Comparison of ENCODE assay signal across 2 cellular contexts in the genomic region with DNA sequence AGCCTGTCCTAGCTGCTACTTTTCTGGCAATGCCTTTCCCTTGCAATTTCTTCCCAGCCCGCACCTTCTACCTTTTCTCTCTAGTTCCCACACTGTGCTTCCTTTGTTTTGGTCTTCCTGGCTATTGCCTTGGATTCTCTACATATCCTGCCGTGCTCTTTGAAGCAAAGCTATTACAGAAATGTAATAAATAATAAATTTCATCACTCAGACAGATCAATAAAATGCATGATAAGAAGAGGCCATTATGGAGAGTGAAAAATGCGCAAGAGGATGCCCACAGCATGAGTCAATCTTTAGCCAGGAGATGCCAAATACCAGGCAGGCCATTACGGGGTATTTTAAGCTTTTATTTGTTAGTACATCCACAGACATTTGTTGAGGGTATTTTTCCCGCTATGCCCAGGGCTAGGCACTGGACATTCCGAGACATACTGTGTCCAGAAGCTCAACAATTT.
TF ChIP-seq lines count a peak whose summit lies in the region.

No MANE protein-coding gene starts in this region.

TF ChIP-seq in GM23338, 12 proteins besides CTCF, POLR2A, EP300 and RAD21 (continued from another document):
- TF ChIP-seq, protein P1, sequence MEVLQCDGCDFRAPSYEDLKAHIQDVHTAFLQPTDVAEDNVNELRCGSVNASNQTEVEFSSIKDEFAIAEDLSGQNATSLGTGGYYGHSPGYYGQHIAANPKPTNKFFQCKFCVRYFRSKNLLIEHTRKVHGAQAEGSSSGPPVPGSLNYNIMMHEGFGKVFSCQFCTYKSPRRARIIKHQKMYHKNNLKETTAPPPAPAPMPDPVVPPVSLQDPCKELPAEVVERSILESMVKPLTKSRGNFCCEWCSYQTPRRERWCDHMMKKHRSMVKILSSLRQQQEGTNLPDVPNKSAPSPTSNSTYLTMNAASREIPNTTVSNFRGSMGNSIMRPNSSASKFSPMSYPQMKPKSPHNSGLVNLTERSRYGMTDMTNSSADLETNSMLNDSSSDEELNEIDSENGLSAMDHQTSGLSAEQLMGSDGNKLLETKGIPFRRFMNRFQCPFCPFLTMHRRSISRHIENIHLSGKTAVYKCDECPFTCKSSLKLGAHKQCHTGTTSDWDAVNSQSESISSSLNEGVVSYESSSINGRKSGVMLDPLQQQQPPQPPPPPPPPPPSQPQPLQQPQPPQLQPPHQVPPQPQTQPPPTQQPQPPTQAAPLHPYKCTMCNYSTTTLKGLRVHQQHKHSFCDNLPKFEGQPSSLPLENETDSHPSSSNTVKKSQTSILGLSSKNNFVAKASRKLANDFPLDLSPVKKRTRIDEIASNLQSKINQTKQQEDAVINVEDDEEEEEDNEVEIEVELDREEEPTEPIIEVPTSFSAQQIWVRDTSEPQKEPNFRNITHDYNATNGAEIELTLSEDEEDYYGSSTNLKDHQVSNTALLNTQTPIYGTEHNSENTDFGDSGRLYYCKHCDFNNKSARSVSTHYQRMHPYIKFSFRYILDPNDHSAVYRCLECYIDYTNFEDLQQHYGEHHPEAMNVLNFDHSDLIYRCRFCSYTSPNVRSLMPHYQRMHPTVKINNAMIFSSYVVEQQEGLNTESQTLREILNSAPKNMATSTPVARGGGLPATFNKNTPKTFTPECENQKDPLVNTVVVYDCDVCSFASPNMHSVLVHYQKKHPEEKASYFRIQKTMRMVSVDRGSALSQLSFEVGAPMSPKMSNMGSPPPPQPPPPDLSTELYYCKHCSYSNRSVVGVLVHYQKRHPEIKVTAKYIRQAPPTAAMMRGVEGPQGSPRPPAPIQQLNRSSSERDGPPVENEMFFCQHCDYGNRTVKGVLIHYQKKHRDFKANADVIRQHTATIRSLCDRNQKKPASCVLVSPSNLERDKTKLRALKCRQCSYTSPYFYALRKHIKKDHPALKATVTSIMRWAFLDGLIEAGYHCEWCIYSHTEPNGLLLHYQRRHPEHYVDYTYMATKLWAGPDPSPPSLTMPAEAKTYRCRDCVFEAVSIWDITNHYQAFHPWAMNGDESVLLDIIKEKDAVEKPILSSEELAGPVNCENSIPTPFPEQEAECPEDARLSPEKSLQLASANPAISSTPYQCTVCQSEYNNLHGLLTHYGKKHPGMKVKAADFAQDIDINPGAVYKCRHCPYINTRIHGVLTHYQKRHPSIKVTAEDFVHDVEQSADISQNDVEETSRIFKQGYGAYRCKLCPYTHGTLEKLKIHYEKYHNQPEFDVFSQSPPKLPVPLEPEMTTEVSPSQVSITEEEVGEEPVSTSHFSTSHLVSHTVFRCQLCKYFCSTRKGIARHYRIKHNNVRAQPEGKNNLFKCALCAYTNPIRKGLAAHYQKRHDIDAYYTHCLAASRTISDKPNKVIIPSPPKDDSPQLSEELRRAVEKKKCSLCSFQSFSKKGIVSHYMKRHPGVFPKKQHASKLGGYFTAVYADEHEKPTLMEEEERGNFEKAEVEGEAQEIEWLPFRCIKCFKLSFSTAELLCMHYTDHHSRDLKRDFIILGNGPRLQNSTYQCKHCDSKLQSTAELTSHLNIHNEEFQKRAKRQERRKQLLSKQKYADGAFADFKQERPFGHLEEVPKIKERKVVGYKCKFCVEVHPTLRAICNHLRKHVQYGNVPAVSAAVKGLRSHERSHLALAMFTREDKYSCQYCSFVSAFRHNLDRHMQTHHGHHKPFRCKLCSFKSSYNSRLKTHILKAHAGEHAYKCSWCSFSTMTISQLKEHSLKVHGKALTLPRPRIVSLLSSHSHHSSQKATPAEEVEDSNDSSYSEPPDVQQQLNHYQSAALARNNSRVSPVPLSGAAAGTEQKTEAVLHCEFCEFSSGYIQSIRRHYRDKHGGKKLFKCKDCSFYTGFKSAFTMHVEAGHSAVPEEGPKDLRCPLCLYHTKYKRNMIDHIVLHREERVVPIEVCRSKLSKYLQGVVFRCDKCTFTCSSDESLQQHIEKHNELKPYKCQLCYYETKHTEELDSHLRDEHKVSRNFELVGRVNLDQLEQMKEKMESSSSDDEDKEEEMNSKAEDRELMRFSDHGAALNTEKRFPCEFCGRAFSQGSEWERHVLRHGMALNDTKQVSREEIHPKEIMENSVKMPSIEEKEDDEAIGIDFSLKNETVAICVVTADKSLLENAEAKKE (CRISPR knock-in tag; IDR thresholded peaks at IDR 0.05): no peak
- TF ChIP-seq EZH2phosphoT487 (IDR thresholded peaks at IDR 0.05; ENCODE audit: unreplicated experiment) (no peak), JUNB (IDR thresholded peaks at IDR 0.05; ENCODE audit: unreplicated experiment) (no peak), EZH2 (IDR thresholded peaks at IDR 0.05; ENCODE audit: low read depth, unreplicated experiment) (no peak), ZNF331 (CRISPR knock-in tag; IDR thresholded peaks at IDR 0.05; ENCODE audit: low read depth) (no peak), CREB1 (CRISPR knock-in tag; IDR thresholded peaks at IDR 0.05; ENCODE audit: low read depth) (no peak)
- TF ChIP-seq, protein P2, sequence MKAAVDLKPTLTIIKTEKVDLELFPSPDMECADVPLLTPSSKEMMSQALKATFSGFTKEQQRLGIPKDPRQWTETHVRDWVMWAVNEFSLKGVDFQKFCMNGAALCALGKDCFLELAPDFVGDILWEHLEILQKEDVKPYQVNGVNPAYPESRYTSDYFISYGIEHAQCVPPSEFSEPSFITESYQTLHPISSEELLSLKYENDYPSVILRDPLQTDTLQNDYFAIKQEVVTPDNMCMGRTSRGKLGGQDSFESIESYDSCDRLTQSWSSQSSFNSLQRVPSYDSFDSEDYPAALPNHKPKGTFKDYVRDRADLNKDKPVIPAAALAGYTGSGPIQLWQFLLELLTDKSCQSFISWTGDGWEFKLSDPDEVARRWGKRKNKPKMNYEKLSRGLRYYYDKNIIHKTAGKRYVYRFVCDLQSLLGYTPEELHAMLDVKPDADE (IDR thresholded peaks at IDR 0.05): no peak
- TF ChIP-seq, protein P3, sequence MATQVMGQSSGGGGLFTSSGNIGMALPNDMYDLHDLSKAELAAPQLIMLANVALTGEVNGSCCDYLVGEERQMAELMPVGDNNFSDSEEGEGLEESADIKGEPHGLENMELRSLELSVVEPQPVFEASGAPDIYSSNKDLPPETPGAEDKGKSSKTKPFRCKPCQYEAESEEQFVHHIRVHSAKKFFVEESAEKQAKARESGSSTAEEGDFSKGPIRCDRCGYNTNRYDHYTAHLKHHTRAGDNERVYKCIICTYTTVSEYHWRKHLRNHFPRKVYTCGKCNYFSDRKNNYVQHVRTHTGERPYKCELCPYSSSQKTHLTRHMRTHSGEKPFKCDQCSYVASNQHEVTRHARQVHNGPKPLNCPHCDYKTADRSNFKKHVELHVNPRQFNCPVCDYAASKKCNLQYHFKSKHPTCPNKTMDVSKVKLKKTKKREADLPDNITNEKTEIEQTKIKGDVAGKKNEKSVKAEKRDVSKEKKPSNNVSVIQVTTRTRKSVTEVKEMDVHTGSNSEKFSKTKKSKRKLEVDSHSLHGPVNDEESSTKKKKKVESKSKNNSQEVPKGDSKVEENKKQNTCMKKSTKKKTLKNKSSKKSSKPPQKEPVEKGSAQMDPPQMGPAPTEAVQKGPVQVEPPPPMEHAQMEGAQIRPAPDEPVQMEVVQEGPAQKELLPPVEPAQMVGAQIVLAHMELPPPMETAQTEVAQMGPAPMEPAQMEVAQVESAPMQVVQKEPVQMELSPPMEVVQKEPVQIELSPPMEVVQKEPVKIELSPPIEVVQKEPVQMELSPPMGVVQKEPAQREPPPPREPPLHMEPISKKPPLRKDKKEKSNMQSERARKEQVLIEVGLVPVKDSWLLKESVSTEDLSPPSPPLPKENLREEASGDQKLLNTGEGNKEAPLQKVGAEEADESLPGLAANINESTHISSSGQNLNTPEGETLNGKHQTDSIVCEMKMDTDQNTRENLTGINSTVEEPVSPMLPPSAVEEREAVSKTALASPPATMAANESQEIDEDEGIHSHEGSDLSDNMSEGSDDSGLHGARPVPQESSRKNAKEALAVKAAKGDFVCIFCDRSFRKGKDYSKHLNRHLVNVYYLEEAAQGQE (IDR thresholded peaks at IDR 0.05; ENCODE audit: unreplicated experiment): no peak

TF ChIP-seq in SK-N-SH, 30 proteins besides CTCF, POLR2A, EP300 and RAD21 (continued from another document and continues in another):
- TF ChIP-seq, protein P4, sequence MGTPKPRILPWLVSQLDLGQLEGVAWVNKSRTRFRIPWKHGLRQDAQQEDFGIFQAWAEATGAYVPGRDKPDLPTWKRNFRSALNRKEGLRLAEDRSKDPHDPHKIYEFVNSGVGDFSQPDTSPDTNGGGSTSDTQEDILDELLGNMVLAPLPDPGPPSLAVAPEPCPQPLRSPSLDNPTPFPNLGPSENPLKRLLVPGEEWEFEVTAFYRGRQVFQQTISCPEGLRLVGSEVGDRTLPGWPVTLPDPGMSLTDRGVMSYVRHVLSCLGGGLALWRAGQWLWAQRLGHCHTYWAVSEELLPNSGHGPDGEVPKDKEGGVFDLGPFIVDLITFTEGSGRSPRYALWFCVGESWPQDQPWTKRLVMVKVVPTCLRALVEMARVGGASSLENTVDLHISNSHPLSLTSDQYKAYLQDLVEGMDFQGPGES (IDR thresholded peaks at IDR 0.05; ENCODE audit: low read depth, low read length): no peak
- TF ChIP-seq, protein P5, sequence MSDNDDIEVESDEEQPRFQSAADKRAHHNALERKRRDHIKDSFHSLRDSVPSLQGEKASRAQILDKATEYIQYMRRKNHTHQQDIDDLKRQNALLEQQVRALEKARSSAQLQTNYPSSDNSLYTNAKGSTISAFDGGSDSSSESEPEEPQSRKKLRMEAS (IDR thresholded peaks at IDR 0.05; ENCODE audit: low read depth): no peak
- TF ChIP-seq MXI1 (IDR thresholded peaks at IDR 0.05; ENCODE audit: low read depth, low read length): no peak
- no peak for TF ChIP-seq ELF1 (IDR thresholded peaks at IDR 0.05)
- TF ChIP-seq FOXJ3 (CRISPR knock-in tag; IDR thresholded peaks at IDR 0.05): no peak
- TF ChIP-seq POLR2AphosphoS5 (IDR thresholded peaks at IDR 0.05; ENCODE audit: low read depth, low read length): peak; percentile 65; the same call in 1 of the 2 replicates
- TF ChIP-seq EZH2phosphoT487 (IDR thresholded peaks at IDR 0.05; ENCODE audit: borderline replicate concordance, low read depth): no peak
- TF ChIP-seq RFX5 (IDR thresholded peaks at IDR 0.05; ENCODE audit: low read length): no peak
- TF ChIP-seq SMC3 (IDR thresholded peaks at IDR 0.05; ENCODE audit: low read depth, low read length): no peak
- TF ChIP-seq YY1 (IDR thresholded peaks at IDR 0.05; ENCODE audit: low read depth): peak; percentile 66; the same call in 1 of the 2 replicates
- TF ChIP-seq, protein P3 (IDR thresholded peaks at IDR 0.05; ENCODE audit: low read depth, low read length): no peak
- TF ChIP-seq, protein P6, sequence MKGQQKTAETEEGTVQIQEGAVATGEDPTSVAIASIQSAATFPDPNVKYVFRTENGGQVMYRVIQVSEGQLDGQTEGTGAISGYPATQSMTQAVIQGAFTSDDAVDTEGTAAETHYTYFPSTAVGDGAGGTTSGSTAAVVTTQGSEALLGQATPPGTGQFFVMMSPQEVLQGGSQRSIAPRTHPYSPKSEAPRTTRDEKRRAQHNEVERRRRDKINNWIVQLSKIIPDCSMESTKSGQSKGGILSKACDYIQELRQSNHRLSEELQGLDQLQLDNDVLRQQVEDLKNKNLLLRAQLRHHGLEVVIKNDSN (IDR thresholded peaks at IDR 0.05; ENCODE audit: borderline replicate concordance, low read depth): 0 out of 2 replicates have a peak, but pooled peaks have one; percentile 16
- TF ChIP-seq, protein P7, sequence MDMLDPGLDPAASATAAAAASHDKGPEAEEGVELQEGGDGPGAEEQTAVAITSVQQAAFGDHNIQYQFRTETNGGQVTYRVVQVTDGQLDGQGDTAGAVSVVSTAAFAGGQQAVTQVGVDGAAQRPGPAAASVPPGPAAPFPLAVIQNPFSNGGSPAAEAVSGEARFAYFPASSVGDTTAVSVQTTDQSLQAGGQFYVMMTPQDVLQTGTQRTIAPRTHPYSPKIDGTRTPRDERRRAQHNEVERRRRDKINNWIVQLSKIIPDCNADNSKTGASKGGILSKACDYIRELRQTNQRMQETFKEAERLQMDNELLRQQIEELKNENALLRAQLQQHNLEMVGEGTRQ (IDR thresholded peaks at IDR 0.05; ENCODE audit: borderline replicate concordance, low read depth, low read length): no peak
- TF ChIP-seq FOXM1 (IDR thresholded peaks at IDR 0.05; ENCODE audit: low read depth): peak; percentile 77
- TF ChIP-seq TCF12 (IDR thresholded peaks at IDR 0.05): peak; percentile 90
- TF ChIP-seq NFIC (IDR thresholded peaks at IDR 0.05; ENCODE audit: borderline replicate concordance): peak; percentile 84
- TF ChIP-seq NRF1 (IDR thresholded peaks at IDR 0.05; ENCODE audit: low read depth, low read length): no peak
- no peak for TF ChIP-seq RCOR1 (IDR thresholded peaks at IDR 0.05; ENCODE audit: low read length)
- TF ChIP-seq JUND (IDR thresholded peaks at IDR 0.05): peak; percentile 96
- TF ChIP-seq, protein P8, sequence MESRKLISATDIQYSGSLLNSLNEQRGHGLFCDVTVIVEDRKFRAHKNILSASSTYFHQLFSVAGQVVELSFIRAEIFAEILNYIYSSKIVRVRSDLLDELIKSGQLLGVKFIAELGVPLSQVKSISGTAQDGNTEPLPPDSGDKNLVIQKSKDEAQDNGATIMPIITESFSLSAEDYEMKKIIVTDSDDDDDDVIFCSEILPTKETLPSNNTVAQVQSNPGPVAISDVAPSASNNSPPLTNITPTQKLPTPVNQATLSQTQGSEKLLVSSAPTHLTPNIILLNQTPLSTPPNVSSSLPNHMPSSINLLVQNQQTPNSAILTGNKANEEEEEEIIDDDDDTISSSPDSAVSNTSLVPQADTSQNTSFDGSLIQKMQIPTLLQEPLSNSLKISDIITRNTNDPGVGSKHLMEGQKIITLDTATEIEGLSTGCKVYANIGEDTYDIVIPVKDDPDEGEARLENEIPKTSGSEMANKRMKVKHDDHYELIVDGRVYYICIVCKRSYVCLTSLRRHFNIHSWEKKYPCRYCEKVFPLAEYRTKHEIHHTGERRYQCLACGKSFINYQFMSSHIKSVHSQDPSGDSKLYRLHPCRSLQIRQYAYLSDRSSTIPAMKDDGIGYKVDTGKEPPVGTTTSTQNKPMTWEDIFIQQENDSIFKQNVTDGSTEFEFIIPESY (IDR thresholded peaks at IDR 0.05; ENCODE audit: borderline replicate concordance, low read depth): peak; percentile 75; the same call in 1 of the 2 replicates
- peak; percentile 49; the same call in 1 of the 2 replicates for TF ChIP-seq RXRA (IDR thresholded peaks at IDR 0.05; ENCODE audit: borderline replicate concordance, low read depth)
